ENCODE assay signal across 8 cellular contexts in the genomic region with DNA sequence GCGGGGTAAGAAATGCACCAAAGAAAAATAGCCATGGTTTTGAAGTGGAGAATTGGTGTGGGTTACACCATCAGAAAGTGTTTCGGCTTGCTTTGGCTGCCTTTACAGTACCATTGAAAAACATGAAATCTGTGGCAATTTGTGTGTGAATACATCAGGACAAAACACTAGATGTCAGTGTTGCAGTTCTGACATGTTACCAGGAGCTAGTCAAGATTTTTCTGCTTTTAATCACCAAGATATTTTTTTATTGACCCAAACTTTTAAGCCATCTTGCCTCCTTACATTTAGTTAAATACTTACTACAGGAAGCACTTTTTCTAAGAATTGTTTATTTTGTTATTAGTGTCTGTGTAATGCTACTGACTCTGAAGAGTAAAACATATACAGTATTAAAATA. TPM values are rescaled to one million over a fixed set of nuclear protein-coding genes. Genes with fewer than 3 reads are reported as not detected.
DNase-seq lines count a peak whose midpoint lies in the region; ATAC-seq and TF ChIP-seq lines count a peak whose summit lies in the region.

No MANE protein-coding gene starts in this region.

- no peak overlapping the region for H2AFZ ChIP-seq in MM.1S (ENCODE audit: low read length)

- no peak overlapping the region for H3K27ac ChIP-seq in heart left ventricle
- H3K27ac ChIP-seq in MM.1S (ENCODE audit: low read length), result no peak overlapping the region

- WGBS in heart left ventricle, 4 donors, result 70 to 77% (median 74%) methylated on average over 2 of the region's 2 CpGs

- no peaks in the 10 kb centered on the region for H3K9me2 ChIP-seq in MM.1S (replicated peaks; ENCODE audit: insufficient read depth, low read length)

- H3K79me2 ChIP-seq in MM.1S (ENCODE audit: low read length), result peaks cover 73% of the 10 kb centered on the region

- H3K4me3 ChIP-seq in heart left ventricle (no peak overlapping the region), MM.1S (ENCODE audit: low read length) (no peak overlapping the region)

- H3K36me3 ChIP-seq in heart left ventricle, result peaks cover 0 to 21% (median 10%) of the 10 kb centered on the region in 9 donors
- 0 out of 2 replicates have a peak, but pooled peaks cover under 1% of the 10 kb centered on the region for H3K36me3 ChIP-seq in MM.1S (replicated peaks; ENCODE audit: insufficient read depth, low read length)

- H3K4me2 ChIP-seq in MM.1S (ENCODE audit: low read depth, low read length), result no peak overlapping the region

- H3K36me3 Mint-ChIP-seq in brain, result peaks cover 6% of the 10 kb centered on the region

- peaks cover 5% of the 10 kb centered on the region; the same call in 1 of the 2 replicates for H4K20me1 ChIP-seq in MM.1S (ENCODE audit: insufficient read depth, low read length)

- intact Hi-C loops in heart left ventricle (cut with DNase I), result no loop called here
- intact Hi-C loops in cardiac septum (cut with DNase I), result no loop called here

- H3K4me1 Mint-ChIP-seq in brain, result peaks cover 33% of the 10 kb centered on the region

- no peak overlapping the region for H3K4me3 Mint-ChIP-seq in brain

- H3K27me3 ChIP-seq in heart left ventricle (no peaks in the 10 kb centered on the region), MM.1S (replicated peaks; ENCODE audit: insufficient read depth, low read length) (no peaks in the 10 kb centered on the region)

- H3K9me3 ChIP-seq in heart left ventricle (no peaks in the 10 kb centered on the region), MM.1S (replicated peaks; ENCODE audit: insufficient read depth, low read length) (no peaks in the 10 kb centered on the region)

- no peaks in the 10 kb centered on the region for H3K9me3 Mint-ChIP-seq in brain

- no peak overlapping the region for H3K9ac ChIP-seq in MM.1S (ENCODE audit: low read length)

- peaks cover 0 to 10% (median 0%) of the 10 kb centered on the region in 12 donors for H3K4me1 ChIP-seq in heart left ventricle
- H3K4me1 ChIP-seq in MM.1S (ENCODE audit: low read length), result no peaks in the 10 kb centered on the region

- no peaks in the 10 kb centered on the region for H3F3A ChIP-seq in MM.1S (ENCODE audit: insufficient read depth, low read length)

- peak in 1 of 4 donors; percentile 59 for ATAC-seq in heart left ventricle
- no peak for ATAC-seq in GM21447 (IDR thresholded peaks at IDR 0.05; ENCODE audit: unreplicated experiment)
- no peak for ATAC-seq in HG03457 (IDR thresholded peaks at IDR 0.05; ENCODE audit: unreplicated experiment)

- TF ChIP-seq CTCF in heart left ventricle (IDR thresholded peaks at IDR 0.05) (peak in 11 of 12 donors; percentile 22 to 58 (median 40)), MM.1S (IDR thresholded peaks at IDR 0.05; ENCODE audit: low read length) (peak; percentile 44), brain (conservative IDR thresholded peaks at IDR 0.05) (peak; percentile 47 to 64)

- H3K27me3 Mint-ChIP-seq in brain, result no peaks in the 10 kb centered on the region

- DNase-seq in heart left ventricle, result no peak
- no peak for DNase-seq in cardiac septum (ENCODE audit: low spot score)
- DNase-seq in MM.1S, result peak; percentile 34
- DNase-seq in myocyte (ENCODE audit: low read depth), result peak; percentile 38
- DNase-seq in activated CD4-positive, alpha-beta T cell treated with anti-CD3 and anti-CD28 coated beads, Interleukin-2, amount 50 U/mL, for 4 hours, result no peak

- no peak for TF ChIP-seq POLR2A in heart left ventricle (IDR thresholded peaks at IDR 0.05)

- peak overlapping the region in 2 of 5 experiments; percentile 28 to 63 for H3K27ac Mint-ChIP-seq in brain

RNA-seq across cellular contexts. Expression of a gene that starts 14.3 kb away (rescaled TPM):
- 10 to 100 TPM in 7 of 9 donors, 1 to 10 TPM in 2; 4.7 to 25.3 (median 19.0) TPM for total RNA-seq in heart left ventricle
- 1 to 10 TPM; 4.1 to 7.3 TPM for polyA plus RNA-seq in heart left ventricle
- 18.7 TPM for total RNA-seq in cardiac septum
- 2.9 TPM for polyA plus RNA-seq in brain (ENCODE audit: insufficient read depth, low read depth, low replicate concordance)
- 15.1 TPM in 2 replicates for total RNA-seq in myocyte
- 8.4 TPM for polyA plus RNA-seq in myocyte (2012)

RNA-seq across cellular contexts. Expression of a gene that starts 45.7 kb away (rescaled TPM):
- total RNA-seq in heart left ventricle, result 10 to 100 TPM in 4 of 9 donors, 1 to 10 TPM in 5; 1.6 to 23.6 (median 6.6) TPM
- polyA plus RNA-seq in heart left ventricle, result 1 to 10 TPM in 1 of 2 donors, under 1 TPM in 1; 0.76 to 2.3 TPM
- 40.5 TPM for total RNA-seq in cardiac septum
- polyA plus RNA-seq in brain (ENCODE audit: insufficient read depth, low read depth, low replicate concordance), result 7.8 TPM
- total RNA-seq in myocyte, result 18.4 and 20.8 TPM in 2 replicates
- polyA plus RNA-seq in myocyte (2012), result 51.5 TPM

Comparison
In these comparisons a context has a peak if more than half of its experiments do, and no peak if none do; other contexts are left out.
1. DNase-seq: peak in MM.1S (single experiment) and myocyte (single experiment); none in heart left ventricle (0 of 5), cardiac septum (single experiment) and activated CD4-positive, alpha-beta T cell treated with anti-CD3 and anti-CD28 coated beads, Interleukin-2, amount 50 U/mL, for 4 hours (0 of 2).
2. Peak in every context shown above with its lines, with median percentiles within 50 percentile points of each other: CTCF ChIP-seq.